12 cellular contexts compared by ENCODE assay signal in genomic region chr12:46557539-46558373, GRCh38.
DNase-seq lines count a peak whose midpoint lies in the region; ATAC-seq, FAIRE-seq and TF ChIP-seq lines count a peak whose summit lies in the region.
"Had no signal": no experiment of that assay in that cellular context is flagged by ENCODE, and none has a peak within 500 bp of the region (broad histone marks: within the 10 kb centered on the region; RNA-seq: fewer than 3 reads in every experiment).

No MANE protein-coding gene starts in this region.

- H3K27ac ChIP-seq in ACC112 (ENCODE audit: low read depth, low read length) (peak overlapping the region; percentile 99), astrocyte (ENCODE audit: low read depth, low read length) (peak overlapping the region; percentile 99), muscle layer of colon (ENCODE audit: low read depth, low read length) (peak overlapping the region; percentile 27)

- H3K27me3 Mint-ChIP-seq in astrocyte (ENCODE audit: low read depth, unreplicated experiment) (no peaks in the 10 kb centered on the region), CD14-positive monocyte (ENCODE audit: low read depth in 3 of 3) (no peaks in the 10 kb centered on the region)
- H3K27me3 Mint-ChIP-seq: activated CD4-positive, alpha-beta memory T cell treated with anti-CD3 and anti-CD28 coated beads, Interleukin-2, amount 10 ng/mL, durations not matched to agents 7 days and 5 days had no signal

- H3K9me3 ChIP-seq in astrocyte (ENCODE audit: insufficient read depth, low read depth, low read length) (no peaks in the 10 kb centered on the region), muscle layer of colon (ENCODE audit: low read length) (no peaks in the 10 kb centered on the region)

- H3K9ac ChIP-seq in astrocyte (ENCODE audit: low read length) (peak overlapping the region; percentile 68), muscle layer of colon (ENCODE audit: low read length) (no peak overlapping the region)

- H3K9me3 Mint-ChIP-seq in astrocyte (ENCODE audit: unreplicated experiment) (no peaks in the 10 kb centered on the region), CD14-positive monocyte (peaks cover 0 to 3% (median 0%) of the 10 kb centered on the region in 7 donors)

- no peak overlapping the region for H3K4me3 Mint-ChIP-seq in astrocyte (ENCODE audit: unreplicated experiment)
- H3K4me3 Mint-ChIP-seq in CD14-positive monocyte = no peak overlapping the region
- H3K4me3 Mint-ChIP-seq: activated CD4-positive, alpha-beta memory T cell treated with anti-CD3 and anti-CD28 coated beads, Interleukin-2, amount 10 ng/mL, durations not matched to agents 7 days and 5 days had no signal

- H3K4me3 ChIP-seq in ACC112 (ENCODE audit: low read depth, low read length) = peak overlapping the region; percentile 16; the same call in 1 of the 2 replicates
- H3K4me3 ChIP-seq in astrocyte (ENCODE audit: insufficient read depth, low read depth, low read length) = no peak overlapping the region
- no peak overlapping the region for H3K4me3 ChIP-seq in muscle layer of colon (ENCODE audit: low read depth in 1 of 2, low read length in 2 of 2)

- no peak for TF ChIP-seq CTCF in astrocyte (IDR thresholded peaks at IDR 0.05; ENCODE audit: insufficient read depth, low read depth, low read length)
- no peak for TF ChIP-seq CTCF in CD14-positive monocyte (IDR thresholded peaks at IDR 0.05)

- H3K4me1 Mint-ChIP-seq in astrocyte (ENCODE audit: low read depth, unreplicated experiment) = peaks cover 36% of the 10 kb centered on the region
- peaks cover 20% of the 10 kb centered on the region for H3K4me1 Mint-ChIP-seq in CD14-positive monocyte

- DNase-seq in HCEC 1CT (peak; percentile 35), astrocyte (ENCODE audit: low read depth) (no peak), CD14-positive monocyte (ENCODE audit: low spot score) (no peak)
- DNase-seq in stimulated activated CD4-positive, alpha-beta T cell treated with anti-CD3 and anti-CD28 coated beads, Interleukin-2, amount 100 ng/mL, for 48 hours = no peak
- DNase-seq: activated CD4-positive, alpha-beta memory T cell treated with anti-CD3 and anti-CD28 coated beads, Interleukin-2, amount 10 ng/mL, durations not matched to agents 7 days and 5 days; NCI-H510A treated with DMSO at 0.1 percent for 48 hours; stimulated activated CD4-positive, alpha-beta T cell treated with anti-CD3 and anti-CD28 coated beads, Interleukin-4, amount 100 ng/mL, for 4 hours had no signal

- H3K36me3 ChIP-seq in ACC112 (ENCODE audit: insufficient read depth, low read length) (no peaks in the 10 kb centered on the region), astrocyte (ENCODE audit: insufficient read depth, low read length) (no peaks in the 10 kb centered on the region), muscle layer of colon (ENCODE audit: insufficient read depth, low read length) (no peaks in the 10 kb centered on the region)

- H3K4me1 ChIP-seq in ACC112 (ENCODE audit: control insufficient read depth, insufficient read depth, low read length, unreplicated experiment) (peaks cover 85% of the 10 kb centered on the region), astrocyte (ENCODE audit: insufficient read depth, low read length) (peaks cover 40% of the 10 kb centered on the region), muscle layer of colon (ENCODE audit: insufficient read depth, low read length) (peaks cover 47% of the 10 kb centered on the region)

- peak overlapping the region; percentile 29 for H3K4me2 ChIP-seq in astrocyte (ENCODE audit: low read length)

- no peaks in the 10 kb centered on the region for H4K20me1 ChIP-seq in astrocyte (ENCODE audit: insufficient read depth, low read length)

- no peak for ATAC-seq in HG02852 (IDR thresholded peaks at IDR 0.05; ENCODE audit: unreplicated experiment)
- no peak for ATAC-seq in GM18517 (IDR thresholded peaks at IDR 0.05; ENCODE audit: unreplicated experiment)

- H3K36me3 Mint-ChIP-seq in astrocyte (ENCODE audit: low read depth, unreplicated experiment) (no peaks in the 10 kb centered on the region), CD14-positive monocyte (no peaks in the 10 kb centered on the region)

- no peak for FAIRE-seq in astrocyte (lab: Jason Lieb, UNC)
- FAIRE-seq: GM19239 had no signal

- H3K27me3 ChIP-seq in ACC112 (ENCODE audit: insufficient read depth, low read length) (no peaks in the 10 kb centered on the region), astrocyte (ENCODE audit: insufficient read depth, low read length) (no peaks in the 10 kb centered on the region), muscle layer of colon (ENCODE audit: control insufficient read depth in 1 of 2, insufficient read depth in 2 of 2, low read length in 2 of 2) (no peaks in the 10 kb centered on the region)

- H2AFZ ChIP-seq in ACC112 (ENCODE audit: low read length, unreplicated experiment) = peak overlapping the region; percentile 16
- H2AFZ ChIP-seq in astrocyte (ENCODE audit: low read depth, low read length) = no peak overlapping the region

- H3K79me2 ChIP-seq in ACC112 (ENCODE audit: control insufficient read depth, insufficient read depth, low read length, unreplicated experiment) (no peaks in the 10 kb centered on the region), astrocyte (ENCODE audit: insufficient read depth, low read length) (no peaks in the 10 kb centered on the region)

- intact Hi-C loops in CD14-positive monocyte (cut with micrococcal nuclease) = loop anchor here in 1 of 2 donors (10.0 kb wide), 1 partner anchor 97 kb away; no protein-coding TSS in a partner anchor

- peak overlapping the region; percentile 21 for H3K27ac Mint-ChIP-seq in astrocyte (ENCODE audit: unreplicated experiment)
- H3K27ac Mint-ChIP-seq in CD14-positive monocyte = no peak overlapping the region
- H3K27ac Mint-ChIP-seq: activated CD4-positive, alpha-beta memory T cell treated with anti-CD3 and anti-CD28 coated beads, Interleukin-2, amount 10 ng/mL, durations not matched to agents 7 days and 5 days had no signal

Comparison
In these comparisons a context has a peak if more than half of its experiments do, and no peak if none do; other contexts are left out.
1. H3K27ac ChIP-seq: peak in every context shown above with its lines; median percentile 99 in ACC112; 99 in astrocyte; 27 in muscle layer of colon.